ENCODE assay signal across 8 cellular contexts in genomic region chr14:23068792-23069412, GRCh38. TPM values are rescaled to one million over a fixed set of nuclear protein-coding genes. Genes with fewer than 3 reads are reported as not detected.
A peak's percentile ranks its signal among the peaks of the same experiment; 100 is the strongest.
DNase-seq lines count a peak whose midpoint lies in the region; ATAC-seq and TF ChIP-seq lines count a peak whose summit lies in the region.

No MANE protein-coding gene starts in this region.

- peaks cover 56% of the 10 kb centered on the region for H3K36me3 ChIP-seq in effector memory CD4-positive, alpha-beta T cell (ENCODE audit: control insufficient read depth, insufficient read depth, low read length)
- peaks cover 11% of the 10 kb centered on the region for H3K36me3 ChIP-seq in mucosa of descending colon (ENCODE audit: low read depth)

- H3K4me1 Mint-ChIP-seq in activated CD4-positive, alpha-beta T cell treated with anti-CD3 and anti-CD28 coated beads, Interleukin-2, amount 10 ng/mL, durations not matched to agents 7 days and 5 days: peaks cover 37% of the 10 kb centered on the region

- no peaks in the 10 kb centered on the region for H3K9me3 Mint-ChIP-seq in activated CD4-positive, alpha-beta T cell treated with anti-CD3 and anti-CD28 coated beads, Interleukin-2, amount 10 ng/mL, durations not matched to agents 7 days and 5 days

- no peaks in the 10 kb centered on the region for H3K9me3 ChIP-seq in effector memory CD4-positive, alpha-beta T cell (ENCODE audit: control insufficient read depth, low read length)
- no peaks in the 10 kb centered on the region for H3K9me3 ChIP-seq in mucosa of descending colon

- H3K4me3 ChIP-seq in effector memory CD4-positive, alpha-beta T cell (ENCODE audit: insufficient read depth, low read depth, low read length, poor library complexity, severe bottlenecking): no peak overlapping the region
- no peak overlapping the region for H3K4me3 ChIP-seq in mucosa of descending colon

- DNase-seq in activated gamma-delta T cell treated with Interleukin-2 at 50 U/mL for 16 hours (peak; percentile 70), activated gamma-delta T cell (lab: John Stamatoyannopoulos, UW) (no peak), mucosa of descending colon (peak in 2 of 3 donors; percentile 73 to 91), NOMO-1 treated with DMSO at 0.1 percent for 48 hours (lab: John Stamatoyannopoulos, UW; ENCODE audit: unreplicated experiment) (no peak)
- peak; percentile 87 for DNase-seq in activated CD4-positive, alpha-beta T cell treated with anti-CD3 and anti-CD28 coated beads, Interleukin-2, amount 10 ng/mL, durations not matched to agents 7 days and 5 days
- DNase-seq in effector memory CD4-positive, alpha-beta T cell: peak; percentile 42 to 57 (median 51)
- DNase-seq in stimulated activated CD8-positive, alpha-beta memory T cell treated with anti-CD3 and anti-CD28 coated beads, Interleukin-7, amount 100 ng/mL, for 1 hour (ENCODE audit: low read depth in 2 of 2): peak; percentile 37 to 53

- POLR2A ChIA-PET in activated CD4-positive, alpha-beta T cell treated with anti-CD3 and anti-CD28 coated beads, Interleukin-2, amount 10 ng/mL, durations not matched to agents 7 days and 5 days (lab: Charles Lee): interaction anchor here (0.7 to 1.1 kb wide), 3 partner anchors 11 to 82 kb away, joined by 3 to 4 read pairs (median 3); partner anchors contain the start of genes ACIN1 and C14orf119

- H3K4me3 Mint-ChIP-seq in activated CD4-positive, alpha-beta T cell treated with anti-CD3 and anti-CD28 coated beads, Interleukin-2, amount 10 ng/mL, durations not matched to agents 7 days and 5 days: peak overlapping the region; percentile 22

- CTCF ChIA-PET in activated CD4-positive, alpha-beta T cell treated with anti-CD3 and anti-CD28 coated beads, Interleukin-2, amount 10 ng/mL, durations not matched to agents 7 days and 5 days (lab: Charles Lee): interaction anchor here (0.6 to 2.1 kb wide), 42 partner anchors 9 to 512 kb away, joined by 3 to 48 read pairs (median 4); partner anchors contain the start of genes ACIN1, AJUBA, C14orf119 and CDH24

- H3K27me3 ChIP-seq in effector memory CD4-positive, alpha-beta T cell (replicated peaks; ENCODE audit: control insufficient read depth, insufficient read depth, low read length, poor library complexity, severe bottlenecking): no peaks in the 10 kb centered on the region

- peak; percentile 63 for ATAC-seq in HG03469 (IDR thresholded peaks at IDR 0.05; ENCODE audit: unreplicated experiment)
- peak; percentile 87 for ATAC-seq in mucosa of descending colon

- peaks cover 18% of the 10 kb centered on the region for H3K4me1 ChIP-seq in effector memory CD4-positive, alpha-beta T cell (ENCODE audit: control insufficient read depth, insufficient read depth, low read length, poor library complexity, severe bottlenecking)
- H3K4me1 ChIP-seq in mucosa of descending colon (ENCODE audit: low read depth): peaks cover 27% of the 10 kb centered on the region

- TF ChIP-seq CTCF in mucosa of descending colon (IDR thresholded peaks at IDR 0.05): peak; percentile 96

- peaks cover 39% of the 10 kb centered on the region for H3K36me3 Mint-ChIP-seq in activated CD4-positive, alpha-beta T cell treated with anti-CD3 and anti-CD28 coated beads, Interleukin-2, amount 10 ng/mL, durations not matched to agents 7 days and 5 days (ENCODE audit: low read depth)

- peak overlapping the region; percentile 8 for H3K27ac ChIP-seq in effector memory CD4-positive, alpha-beta T cell (ENCODE audit: insufficient read depth, low read length, poor library complexity, severe bottlenecking)

- H3K27ac Mint-ChIP-seq in activated CD4-positive, alpha-beta T cell treated with anti-CD3 and anti-CD28 coated beads, Interleukin-2, amount 10 ng/mL, durations not matched to agents 7 days and 5 days: peak overlapping the region; percentile 69

- H3K27me3 Mint-ChIP-seq in activated CD4-positive, alpha-beta T cell treated with anti-CD3 and anti-CD28 coated beads, Interleukin-2, amount 10 ng/mL, durations not matched to agents 7 days and 5 days: no peaks in the 10 kb centered on the region

- intact Hi-C loops in mucosa of descending colon (cut with DNase I, micrococcal nuclease): no loop called here

RNA-seq across cellular contexts. Expression of gene CDH24, which starts 11.6 kb away (rescaled TPM):
- total RNA-seq in activated CD4-positive, alpha-beta T cell treated with anti-CD3 and anti-CD28 coated beads, Interleukin-2, amount 10 ng/mL, durations not matched to agents 7 days and 5 days: 1 to 10 TPM; 2.9 to 3.0 TPM
- total RNA-seq in mucosa of descending colon: 1 to 10 TPM; 2.7 to 4.8 (median 4.4) TPM

RNA-seq across cellular contexts. Expression of gene ACIN1, which starts 26.0 kb away (rescaled TPM):
- 100 to 1,000 TPM; 202 to 221 TPM for total RNA-seq in activated CD4-positive, alpha-beta T cell treated with anti-CD3 and anti-CD28 coated beads, Interleukin-2, amount 10 ng/mL, durations not matched to agents 7 days and 5 days
- total RNA-seq in mucosa of descending colon: 100 to 1,000 TPM; 143 to 172 (median 170) TPM

RNA-seq across cellular contexts. Expression of gene C14orf119, which starts 26.4 kb away (rescaled TPM):
- 10 to 100 TPM; 48.0 to 48.2 TPM for total RNA-seq in activated CD4-positive, alpha-beta T cell treated with anti-CD3 and anti-CD28 coated beads, Interleukin-2, amount 10 ng/mL, durations not matched to agents 7 days and 5 days
- 10 to 100 TPM; 46.6 to 48.3 (median 48.0) TPM for total RNA-seq in mucosa of descending colon

RNA-seq across cellular contexts. Expression of gene PSMB11, which starts 26.9 kb away (rescaled TPM):
- total RNA-seq in activated CD4-positive, alpha-beta T cell treated with anti-CD3 and anti-CD28 coated beads, Interleukin-2, amount 10 ng/mL, durations not matched to agents 7 days and 5 days: under 1 TPM in 1 of 2 experiments, not detected in 1; 0.21 TPM
- not detected for total RNA-seq in mucosa of descending colon

RNA-seq across cellular contexts. Expression of gene PSMB5, which starts 34.2 kb away (rescaled TPM):
- 10 to 100 TPM; 60.4 to 60.7 TPM for total RNA-seq in activated CD4-positive, alpha-beta T cell treated with anti-CD3 and anti-CD28 coated beads, Interleukin-2, amount 10 ng/mL, durations not matched to agents 7 days and 5 days
- 10 to 100 TPM; 54.4 to 94.3 (median 92.5) TPM for total RNA-seq in mucosa of descending colon

Comparison
In these comparisons a context has a peak if more than half of its experiments do, and no peak if none do; other contexts are left out.
1. DNase-seq: peak in activated gamma-delta T cell treated with Interleukin-2 at 50 U/mL for 16 hours (single experiment), activated CD4-positive, alpha-beta T cell treated with anti-CD3 and anti-CD28 coated beads, Interleukin-2, amount 10 ng/mL, durations not matched to agents 7 days and 5 days (single experiment), effector memory CD4-positive, alpha-beta T cell (3 of 3), mucosa of descending colon (2 of 3) and stimulated activated CD8-positive, alpha-beta memory T cell treated with anti-CD3 and anti-CD28 coated beads, Interleukin-7, amount 100 ng/mL, for 1 hour (2 of 2); none in activated gamma-delta T cell (single experiment) and NOMO-1 treated with DMSO at 0.1 percent for 48 hours (single experiment).